ENCODE assay signal across 8 cellular contexts in the genomic region with DNA sequence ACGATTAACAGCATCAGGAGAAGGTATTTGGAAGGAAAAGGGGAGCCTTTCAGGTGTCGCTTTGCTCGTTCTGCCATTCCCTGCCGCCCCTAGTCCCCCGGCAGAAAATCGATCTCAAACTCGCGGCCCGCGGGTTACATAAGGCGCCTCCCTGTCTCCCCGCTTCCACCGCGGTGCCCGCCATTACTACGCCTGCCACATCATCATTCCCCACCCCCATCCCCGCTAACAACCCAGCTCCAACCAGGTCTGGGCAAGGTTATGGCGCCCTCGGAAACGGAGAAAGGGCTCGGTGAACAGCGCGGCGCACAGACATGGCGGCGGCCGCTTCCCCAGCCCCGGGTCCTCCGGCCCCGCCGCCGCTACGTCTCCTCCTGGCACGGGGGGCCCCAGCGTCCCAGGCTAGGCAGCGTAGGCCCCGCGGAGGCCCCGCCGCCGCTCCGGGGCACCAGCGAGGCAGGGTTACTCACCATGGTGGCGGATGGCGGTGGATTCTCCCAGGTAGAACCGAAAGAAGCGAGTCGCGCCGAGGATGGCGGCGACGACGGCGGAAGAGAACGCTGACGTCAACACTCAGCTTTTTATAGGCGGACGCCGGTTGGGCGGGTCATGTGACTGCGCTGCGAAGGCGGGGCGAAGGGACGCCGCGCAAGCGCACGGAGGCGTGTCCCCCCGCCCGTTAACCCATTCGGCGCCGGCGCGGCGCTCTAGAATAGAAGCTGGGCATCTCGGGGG. TPM values are rescaled to one million over a fixed set of nuclear protein-coding genes. Genes with fewer than 3 reads are reported as not detected.
DNase-seq lines count a peak whose midpoint lies in the region; ATAC-seq, FAIRE-seq and TF ChIP-seq lines count a peak whose summit lies in the region.

Gene EEF2 (minus strand): TSS at position 556 of the 735 bp plus-strand sequence. CDS start 83 bp downstream, at position 473.

- DNase-seq in GM12891 (ENCODE audit: insufficient read length, low spot score): peak; percentile 84
- DNase-seq in NCI-H226: peak; percentile 61
- DNase-seq in caudate nucleus (lab: John Stamatoyannopoulos, UW): peak in 59 of 61 donors; percentile 44 to 91 (median 82)
- peak; percentile 81 for DNase-seq in iris pigment epithelial cell (ENCODE audit: low read depth)
- peak; percentile 81 for DNase-seq in stimulated activated CD4-positive, alpha-beta T cell treated with anti-CD3 and anti-CD28 coated beads, Interleukin-12 subunit alpha, Interleukin-12 subunit beta, amount 100 ng/mL, for 24 hours (ENCODE audit: low read depth in 2 of 2)

- peak; percentile 100 for TF ChIP-seq POLR2A in GM12891 (IDR thresholded peaks at IDR 0.05; ENCODE audit: low read depth, low read length)

- peak; percentile 57 for ATAC-seq in HG03045 (IDR thresholded peaks at IDR 0.05; ENCODE audit: unreplicated experiment)
- peak; percentile 48 to 49 for ATAC-seq in activated CD4-positive, CD25-positive, alpha-beta regulatory T cell treated with anti-CD3 and anti-CD28 coated beads, Interleukin-2, amount 50 U/mL, for 24 hours
- no peak for ATAC-seq in HG02938 (IDR thresholded peaks at IDR 0.05; ENCODE audit: unreplicated experiment)

- H3K27ac ChIP-seq in caudate nucleus (ENCODE audit: low read depth, low read length): peak within 1 kb of the TSS; percentile 94

- peak; percentile 94 for FAIRE-seq in GM12891 (lab: Jason Lieb, UNC)

TF ChIP-seq in GM12891, 5 proteins besides CTCF, POLR2A, EP300 and RAD21:
- peak; percentile 100 for TF ChIP-seq TAF1 (IDR thresholded peaks at IDR 0.05; ENCODE audit: low read depth, low read length)
- TF ChIP-seq POLR2AphosphoS5 (IDR thresholded peaks at IDR 0.05; ENCODE audit: low read depth, low read length): peak; percentile 100
- peak; percentile 86 for TF ChIP-seq PAX5 (IDR thresholded peaks at IDR 0.05; ENCODE audit: insufficient read depth, low read length, severe bottlenecking)
- peak; percentile 92 for TF ChIP-seq POU2F2 (IDR thresholded peaks at IDR 0.05; ENCODE audit: low read depth, low read length)
- no peak for TF ChIP-seq SPI1 (IDR thresholded peaks at IDR 0.05; ENCODE audit: low read depth, low read length)

RNA-seq across cellular contexts. Expression of gene EEF2, which starts in this region (rescaled TPM):
- polyA plus RNA-seq in GM12891 (2012; ENCODE audit: low read depth, missing spikeins): 2,933 TPM
